8 cellular contexts compared by ENCODE assay signal in the genomic region with DNA sequence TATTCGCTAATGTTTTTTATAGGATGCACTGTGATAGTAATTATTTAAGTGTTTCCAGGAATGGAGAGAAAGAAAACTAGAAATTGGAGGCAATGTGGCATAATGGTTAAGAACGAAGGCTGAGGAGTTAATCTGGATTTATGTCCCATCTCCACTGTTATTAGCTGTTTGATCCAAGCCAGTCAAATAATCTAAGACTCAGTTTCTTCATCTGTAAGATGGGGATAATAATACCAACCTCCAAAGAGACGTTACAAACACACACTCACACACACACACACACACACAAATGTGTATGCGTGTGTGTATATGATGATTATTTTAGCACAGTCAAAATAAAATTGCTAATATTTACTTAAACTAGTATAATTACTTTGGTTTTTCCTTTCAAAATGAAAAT.
"Had no signal": no experiment of that assay in that cellular context is flagged by ENCODE, and none has a peak within 500 bp of the region (broad histone marks: within the 10 kb centered on the region; RNA-seq: fewer than 3 reads in every experiment).

No MANE protein-coding gene starts in this region.

- H3K4me3 ChIP-seq: GM12878 had no signal

- FAIRE-seq: G401.6, GM12878, GM12891, GM12892, GM18507, GM19239 had no signal

- ATAC-seq: GM12878 had no signal

- DNase-seq: GDM1, GF-D8 had no signal
